1 cellular context compared by ENCODE assay signal in genomic region chr1:206760590-206760989, GRCh38.
A peak's percentile ranks its signal among the peaks of the same experiment; 100 is the strongest.
TF ChIP-seq lines count a peak whose summit lies in the region.

No MANE protein-coding gene starts in this region.

TF ChIP-seq in SK-N-SH treated with all-trans-retinoic acid at 6 μM for 48 hours, 23 proteins besides CTCF, POLR2A, EP300 and RAD21 (continued from another document):
- peak; percentile 75; the same call in 1 of the 2 replicates for TF ChIP-seq CREB5 (CRISPR knock-in tag; IDR thresholded peaks at IDR 0.05; ENCODE audit: low read depth)
- peak; percentile 99 for TF ChIP-seq ISL1 (CRISPR knock-in tag; IDR thresholded peaks at IDR 0.05)
- no peak for TF ChIP-seq RARB (CRISPR knock-in tag; IDR thresholded peaks at IDR 0.05)
- no peak for TF ChIP-seq OSR1 (CRISPR knock-in tag; IDR thresholded peaks at IDR 0.05)
